ENCODE assay signal across 10 cellular contexts in genomic region chr1:58576727-58577675, GRCh38. TPM values are rescaled to one million over a fixed set of nuclear protein-coding genes. Genes with fewer than 3 reads are reported as not detected.
DNase-seq lines count a peak whose midpoint lies in the region; ATAC-seq, FAIRE-seq and TF ChIP-seq lines count a peak whose summit lies in the region.
"Had no signal": no experiment of that assay in that cellular context is flagged by ENCODE, and none has a peak within 500 bp of the region (broad histone marks: within the 10 kb centered on the region; RNA-seq: fewer than 3 reads in every experiment).

TACSTD2 (minus strand) TSS chr1:58577252; CDS start chr1:58577156, 96 bp downstream.

- H3K4me3 ChIP-seq in iPS-20b (ENCODE audit: low read length) = peak within 1 kb of the TSS; percentile 60
- H3K4me3 ChIP-seq in small intestine (ENCODE audit: low read depth in 1 of 2, low read length in 2 of 2) = peak within 1 kb of the TSS; percentile 34 to 39
- H3K4me3 ChIP-seq in Karpas-422 (ENCODE audit: low read length) = no peak within 1 kb of the TSS

- H3K4me2 ChIP-seq in Karpas-422 (ENCODE audit: low read depth, low read length, poor library complexity, severe bottlenecking) = no peak within 1 kb of the TSS
- H3K4me2 ChIP-seq: KMS-11 had no signal

- 7 to 8% (median 8%) methylated on average over 69 to 107 of the region's 107 CpGs for WGBS in small intestine, 3 donors

- H2AFZ ChIP-seq in Karpas-422 (ENCODE audit: low read length) = no peak within 1 kb of the TSS

- H3K4me3 Mint-ChIP-seq in HFFc6 = peak within 1 kb of the TSS; percentile 81

- H3K36me3 Mint-ChIP-seq in HFFc6 (ENCODE audit: low read depth) = peaks cover 12% of the 10 kb centered on the region

- H3K9ac ChIP-seq in iPS-20b (ENCODE audit: low read depth, low read length) = 0 out of 2 replicates have a peak within 1 kb of the TSS, but pooled peaks have one; percentile 5
- H3K9ac ChIP-seq in Karpas-422 (ENCODE audit: low read length) = no peak within 1 kb of the TSS
- H3K9ac ChIP-seq: KMS-11 had no signal

- H3K27me3 ChIP-seq in iPS-20b (ENCODE audit: insufficient read depth, low read length) = peaks cover 54% of the 10 kb centered on the region
- peaks cover 0 to 22% of the 10 kb centered on the region in 2 donors for H3K27me3 ChIP-seq in small intestine (ENCODE audit: control insufficient read depth in 2 of 2, insufficient read depth in 2 of 2, low read length in 2 of 2)
- no peaks in the 10 kb centered on the region for H3K27me3 ChIP-seq in Karpas-422 (ENCODE audit: low read length)

- H3K27ac ChIP-seq in iPS-20b (ENCODE audit: low read length) = no peak within 1 kb of the TSS
- H3K27ac ChIP-seq in small intestine (ENCODE audit: low read depth in 1 of 2, low read length in 1 of 2) = no peak within 1 kb of the TSS
- no peak within 1 kb of the TSS for H3K27ac ChIP-seq in Karpas-422 (ENCODE audit: low read length)
- H3K27ac ChIP-seq: KMS-11 had no signal

- peaks cover 5% of the 10 kb centered on the region; the same call in 1 of the 2 replicates for H3K4me1 ChIP-seq in iPS-20b (ENCODE audit: insufficient read depth, low read length)
- H3K4me1 ChIP-seq in small intestine (ENCODE audit: control insufficient read depth in 2 of 2, insufficient read depth in 1 of 2, low read depth in 1 of 2, low read length in 1 of 2) = peaks cover 0 to 5% of the 10 kb centered on the region in 2 donors
- no peaks in the 10 kb centered on the region for H3K4me1 ChIP-seq in Karpas-422 (ENCODE audit: low read length)

- no peaks in the 10 kb centered on the region for H3K79me2 ChIP-seq in Karpas-422 (ENCODE audit: low read length)

- peaks cover 50% of the 10 kb centered on the region for H3K4me1 Mint-ChIP-seq in HFFc6 (ENCODE audit: low read depth)

- no peaks in the 10 kb centered on the region for H3K9me2 ChIP-seq in Karpas-422 (replicated peaks; ENCODE audit: insufficient read depth, low read length)

- DNase-seq in HFFc6 (no peak), astrocyte of the hippocampus (ENCODE audit: low read depth, low spot score) (peak; percentile 35), small intestine (peak; percentile 49), dedifferentiated amniotic fluid mesenchymal stem cell (ENCODE audit: extremely low spot score) (no peak), Karpas-422 (no peak), A172 (ENCODE audit: low spot score) (no peak)

- no peak for FAIRE-seq in small intestine (lab: Jason Lieb, UNC)

- peak within 1 kb of the TSS; percentile 76 for H3K27ac Mint-ChIP-seq in HFFc6

- H4K20me1 ChIP-seq in Karpas-422 (ENCODE audit: insufficient read depth, low read depth, low read length) = no peaks in the 10 kb centered on the region

- H3K9me3 Mint-ChIP-seq in HFFc6 = no peaks in the 10 kb centered on the region

- H3K36me3 ChIP-seq in iPS-20b (ENCODE audit: insufficient read depth, low read depth, low read length) (no peaks in the 10 kb centered on the region), small intestine (ENCODE audit: control insufficient read depth in 2 of 2, insufficient read depth in 2 of 2, low read length in 2 of 2) (no peaks in the 10 kb centered on the region), Karpas-422 (ENCODE audit: insufficient read depth, low read length) (no peaks in the 10 kb centered on the region)

- no peak for ATAC-seq in GM18867 (IDR thresholded peaks at IDR 0.05; ENCODE audit: unreplicated experiment)

- 0 out of 2 replicates have a peak, but pooled peaks have one; percentile 10 for TF ChIP-seq CTCF in HFFc6 (IDR thresholded peaks at IDR 0.05)

- no peaks in the 10 kb centered on the region for H3K9me3 ChIP-seq in iPS-20b (ENCODE audit: insufficient read depth, low read depth, low read length)
- H3K9me3 ChIP-seq in small intestine (ENCODE audit: control insufficient read depth, low read depth) = no peaks in the 10 kb centered on the region
- no peaks in the 10 kb centered on the region for H3K9me3 ChIP-seq in Karpas-422 (ENCODE audit: low read length)

- H3K27me3 Mint-ChIP-seq in HFFc6 (ENCODE audit: insufficient read depth) = peaks cover 40% of the 10 kb centered on the region

RNA-seq across cellular contexts. Expression of gene TACSTD2, which starts in this region (rescaled TPM):
- 10 to 100 TPM in 4 of 6 experiments, under 1 TPM in 2; 0.55 to 13.3 (median 12.2) TPM for total RNA-seq in HFFc6 (2021; fragmentation: NEBNext Ultra II Directional; extraction: Animal tissue kit (Norgen Biotek cat#: 25700))
- 1 to 10 TPM in 2 of 3 donors, under 1 TPM in 1; 0.89 to 1.4 (median 1.1) TPM for polyA plus RNA-seq in small intestine
- not detected in 2 replicates for total RNA-seq in Karpas-422 (2014; rRNA removed; shearing (Covaris generic); ENCODE audit: low replicate concordance)
- not detected in 2 replicates for total RNA-seq in A172 (2014; rRNA removed; shearing (Covaris generic))
- polyA plus RNA-seq: neural cell had no signal

Comparison
In these comparisons a context has a peak if more than half of its experiments do, and no peak if none do; other contexts are left out.
1. DNase-seq: peak in astrocyte of the hippocampus (single experiment) and small intestine (single experiment); none in HFFc6 (single experiment), dedifferentiated amniotic fluid mesenchymal stem cell (single experiment), Karpas-422 (single experiment) and A172 (single experiment).